In the genomic region with DNA sequence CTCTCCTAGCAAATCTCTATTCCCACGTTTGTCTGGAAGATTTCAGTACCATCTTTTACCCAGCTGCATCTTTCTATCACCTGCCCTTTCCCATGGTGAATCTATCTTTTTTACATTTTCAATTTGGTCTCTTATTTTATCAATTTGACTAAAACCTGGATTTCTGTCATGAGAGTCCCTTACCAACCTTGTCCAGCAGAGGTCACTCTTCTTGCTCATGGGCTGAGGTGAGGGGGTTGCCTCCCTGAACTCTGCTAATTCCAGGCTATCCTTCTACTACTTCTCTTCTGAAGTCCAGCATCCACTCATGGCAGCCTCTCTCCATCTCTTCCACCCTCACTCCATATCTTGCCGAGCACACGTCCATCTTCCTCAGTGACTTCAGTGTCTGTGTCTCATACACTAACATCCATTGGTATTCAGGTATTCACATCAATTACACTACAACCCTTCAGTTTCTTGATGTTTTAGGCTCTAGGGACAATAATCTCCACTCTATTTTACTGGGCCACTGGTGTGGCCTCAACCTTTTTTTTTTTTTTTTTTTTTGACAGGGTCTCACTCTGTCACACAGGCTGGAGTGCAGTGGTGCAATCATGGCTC, we compare ENCODE assay signal across 8 cellular contexts. TPM values are rescaled to one million over a fixed set of nuclear protein-coding genes. Genes with fewer than 3 reads are reported as not detected.
DNase-seq lines count a peak whose midpoint lies in the region; ATAC-seq and TF ChIP-seq lines count a peak whose summit lies in the region.

No MANE protein-coding gene starts in this region.

- H3K27me3 ChIP-seq in thoracic aorta (replicated peaks; ENCODE audit: insufficient read depth), result no peaks in the 10 kb centered on the region

- ATAC-seq in left colon (peak; percentile 50), thoracic aorta (ENCODE audit: insufficient number of reproducible peaks, low FRiP score, low read depth) (no peak), HG03460 (IDR thresholded peaks at IDR 0.05; ENCODE audit: unreplicated experiment) (no peak)

- TF ChIP-seq CTCF in thoracic aorta (IDR thresholded peaks at IDR 0.05), result peak; percentile 63

- intact Hi-C loops in left colon (cut with DNase I, micrococcal nuclease), result no loop called here

- no peaks in the 10 kb centered on the region for H3K4me1 ChIP-seq in thoracic aorta (ENCODE audit: control insufficient read depth in 1 of 2, low read depth in 2 of 2)

- no peak overlapping the region for H3K27ac ChIP-seq in thoracic aorta

- no peaks in the 10 kb centered on the region for H3K36me3 ChIP-seq in thoracic aorta

- DNase-seq in NCI-H82 (lab: John Stamatoyannopoulos, UW) (peak; percentile 57), NCI-H82 treated with DMSO at 0.1 percent for 48 hours (lab: John Stamatoyannopoulos, UW; ENCODE audit: unreplicated experiment) (no peak), H4 (ENCODE audit: low spot score) (peak; percentile 40), NCI-H526 (lab: John Stamatoyannopoulos, UW) (peak; percentile 23 to 68), amniotic epithelial cell (ENCODE audit: low read depth) (peak; percentile 42), left colon (peak; percentile 26 to 33), thoracic aorta (ENCODE audit: low spot score) (no peak)

- H3K4me3 ChIP-seq in thoracic aorta, result no peak overlapping the region

- H3K9me3 ChIP-seq in thoracic aorta, result no peaks in the 10 kb centered on the region

RNA-seq across cellular contexts. Expression of a gene that starts 17.8 kb away (rescaled TPM):
- total RNA-seq in H4 (2014; rRNA removed; shearing (Covaris generic)), result 5.2 and 6.7 TPM in 2 replicates
- total RNA-seq in left colon (10 to 100 TPM; 21.0 to 29.4 TPM), thoracic aorta (10 to 100 TPM; 20.2 to 41.4 TPM)

Comparison
In these comparisons a context has a peak if more than half of its experiments do, and no peak if none do; other contexts are left out.
1. DNase-seq: peak in NCI-H82 (single experiment), H4 (single experiment), NCI-H526 (2 of 2), amniotic epithelial cell (single experiment) and left colon (2 of 2); none in NCI-H82 treated with DMSO at 0.1 percent for 48 hours (single experiment) and thoracic aorta (single experiment).